Comparison of ENCODE assay signal across 27 cellular contexts in genomic region chr2:42939411-42940206, GRCh38.
DNase-seq lines count a peak whose midpoint lies in the region; ATAC-seq, FAIRE-seq and TF ChIP-seq lines count a peak whose summit lies in the region.
"Had no signal": no experiment of that assay in that cellular context is flagged by ENCODE, and none has a peak within 500 bp of the region (broad histone marks: within the 10 kb centered on the region; RNA-seq: fewer than 3 reads in every experiment).

No MANE protein-coding gene starts in this region.

- no peak for TF ChIP-seq RAD21 in HepG2 (CRISPR knock-in tag; IDR thresholded peaks at IDR 0.05)

- intact Hi-C loops in HepG2 (cut with micrococcal nuclease; ENCODE audit: unreplicated experiment) = no loop called here
- intact Hi-C loops in thyroid gland (cut with DNase I) = loop anchor here (5.0 to 10.0 kb wide), 2 partner anchors 75 to 102 kb away; no protein-coding TSS in a partner anchor

- in situ Hi-C loops in HepG2 (cut with HindIII; ENCODE audit: extremely low pct_ligation_motif_present, low pct_unique_long_range_greater_than_20kb) = no loop called here

- H3K36me3 Mint-ChIP-seq in chondrocyte (ENCODE audit: low read depth) = no peaks in the 10 kb centered on the region
- H3K36me3 Mint-ChIP-seq: activated CD4-positive, alpha-beta memory T cell treated with anti-CD3 and anti-CD28 coated beads for 36 hours; CD4-positive, CD25-positive, alpha-beta regulatory T cell; memory B cell; natural killer cell had no signal

- no peaks in the 10 kb centered on the region for H3K9me2 ChIP-seq in Karpas-422 (replicated peaks; ENCODE audit: insufficient read depth, low read length)

- H3K79me2 ChIP-seq in HepG2 (ENCODE audit: insufficient read depth, low read length) (no peaks in the 10 kb centered on the region), Karpas-422 (ENCODE audit: low read length) (no peaks in the 10 kb centered on the region)

- H3K9me3 Mint-ChIP-seq in chondrocyte (ENCODE audit: low read depth) = no peaks in the 10 kb centered on the region
- H3K9me3 Mint-ChIP-seq: activated CD4-positive, alpha-beta memory T cell treated with anti-CD3 and anti-CD28 coated beads for 36 hours; IgD-negative memory B cell; memory B cell; natural killer cell had no signal

- H3K9ac ChIP-seq in HepG2 (ENCODE audit: insufficient read depth, low read depth, low read length) = no peak overlapping the region
- H3K9ac ChIP-seq in stomach smooth muscle (ENCODE audit: low read length in 2 of 2) = peak overlapping the region in 1 of 2 donors; percentile 4
- no peak overlapping the region for H3K9ac ChIP-seq in Karpas-422 (ENCODE audit: low read length)

- FAIRE-seq in HepG2 (lab: Jason Lieb, UNC) = no peak
- FAIRE-seq: pancreas had no signal

- peaks cover 25% of the 10 kb centered on the region for H3K4me1 Mint-ChIP-seq in chondrocyte (ENCODE audit: low read depth)
- H3K4me1 Mint-ChIP-seq: CD4-positive, CD25-positive, alpha-beta regulatory T cell had no signal

- DNase-seq in WERI-Rb-1 (no peak), chondrocyte (ENCODE audit: low spot score) (no peak), HepG2 (ENCODE audit: low spot score) (no peak), Karpas-422 (no peak), thyroid gland (no peak), A172 (ENCODE audit: low spot score) (no peak)
- DNase-seq: activated CD4-positive, alpha-beta memory T cell treated with anti-CD3 and anti-CD28 coated beads for 36 hours; activated CD4-positive, CD25-positive, alpha-beta regulatory T cell; activated gamma-delta T cell; caudate nucleus; CD4-positive, CD25-positive, alpha-beta regulatory T cell; dorsolateral prefrontal cortex; foreskin melanocyte; GDM1; islet precursor cell; natural killer cell; NCI-H1436 treated with DMSO at 0.1 percent for 48 hours; NCI-H2171; NCI-H526; pancreas; right lobe of liver; T-helper 9 cell had no signal

- H3K27me3 ChIP-seq in WERI-Rb-1 (ENCODE audit: insufficient read depth, low read depth, severe bottlenecking) (no peaks in the 10 kb centered on the region), HepG2 (ENCODE audit: control insufficient read depth in 1 of 2, insufficient read depth in 2 of 2, low read length in 2 of 2) (no peaks in the 10 kb centered on the region; a peak in 1 of 5 replicates), stomach smooth muscle (ENCODE audit: control insufficient read depth in 1 of 2, insufficient read depth in 2 of 2, low read length in 2 of 2) (no peaks in the 10 kb centered on the region), Karpas-422 (ENCODE audit: low read length) (no peaks in the 10 kb centered on the region), thyroid gland (no peaks in the 10 kb centered on the region)
- H3K27me3 ChIP-seq: dorsolateral prefrontal cortex, pancreas, right lobe of liver had no signal

- TF ChIP-seq EP300 in HepG2 (IDR thresholded peaks at IDR 0.05; ENCODE audit: low read depth in 2 of 2, low read length in 2 of 2) = no peak
- no peak for TF ChIP-seq EP300 in HepG2 (CRISPR knock-in tag; IDR thresholded peaks at IDR 0.05; ENCODE audit: borderline replicate concordance)

- CTCF ChIA-PET in HepG2 (lab: Yijun Ruan, JAX; ENCODE audit: low intra/inter-chr PET ratio, low total read pairs) = no interaction called here

- no peak for ATAC-seq in HepG2
- no peak for ATAC-seq in HG03521 (IDR thresholded peaks at IDR 0.05; ENCODE audit: unreplicated experiment)
- ATAC-seq: HCT116, natural killer cell had no signal

- no peak overlapping the region for H3K4me3 ChIP-seq in WERI-Rb-1 (ENCODE audit: low read depth, low read length)
- no peak overlapping the region for H3K4me3 ChIP-seq in HepG2 (replicated peaks in 1 of 3; ENCODE audit: insufficient read depth in 1 of 3, low read depth in 2 of 3, low read length in 3 of 3)
- no peak overlapping the region for H3K4me3 ChIP-seq in stomach smooth muscle (ENCODE audit: low read length in 2 of 2)
- H3K4me3 ChIP-seq in Karpas-422 (ENCODE audit: low read length) = no peak overlapping the region
- no peak overlapping the region for H3K4me3 ChIP-seq in thyroid gland (replicated peaks in 1 of 3)
- H3K4me3 ChIP-seq: dorsolateral prefrontal cortex, pancreas, right lobe of liver had no signal

- H3K36me3 ChIP-seq in WERI-Rb-1 (no peaks in the 10 kb centered on the region), HepG2 (replicated peaks in 1 of 2; ENCODE audit: control insufficient read depth in 1 of 2, insufficient read depth in 2 of 2, low read length in 2 of 2) (no peaks in the 10 kb centered on the region), stomach smooth muscle (ENCODE audit: control insufficient read depth in 2 of 2, insufficient read depth in 2 of 2, low read length in 2 of 2) (no peaks in the 10 kb centered on the region), Karpas-422 (ENCODE audit: insufficient read depth, low read length) (no peaks in the 10 kb centered on the region), thyroid gland (no peaks in the 10 kb centered on the region)
- H3K36me3 ChIP-seq: pancreas, right lobe of liver had no signal

- WGBS in HepG2 (ENCODE audit: low lambda C conversion rate) = 78% methylated on average over 11 of the region's 11 CpGs
- 85 to 86% methylated on average over 11 of the region's 11 CpGs for WGBS in thyroid gland, 2 donors

- no peak overlapping the region for H3K4me3 Mint-ChIP-seq in chondrocyte (ENCODE audit: unreplicated experiment)
- H3K4me3 Mint-ChIP-seq: activated CD4-positive, alpha-beta memory T cell treated with anti-CD3 and anti-CD28 coated beads for 36 hours; CD4-positive, CD25-positive, alpha-beta regulatory T cell; IgD-negative memory B cell; memory B cell; natural killer cell had no signal

- H3K9me3 ChIP-seq in WERI-Rb-1 (ENCODE audit: severe bottlenecking) (no peaks in the 10 kb centered on the region), HepG2 (ENCODE audit: low read length) (no peaks in the 10 kb centered on the region), stomach smooth muscle (ENCODE audit: control insufficient read depth in 2 of 2, low read length in 2 of 2) (no peaks in the 10 kb centered on the region), Karpas-422 (ENCODE audit: low read length) (no peaks in the 10 kb centered on the region), thyroid gland (no peaks in the 10 kb centered on the region)
- H3K9me3 ChIP-seq: pancreas, right lobe of liver had no signal

- no peaks in the 10 kb centered on the region for H3K27me3 Mint-ChIP-seq in chondrocyte (ENCODE audit: low read depth)
- H3K27me3 Mint-ChIP-seq: activated CD4-positive, alpha-beta memory T cell treated with anti-CD3 and anti-CD28 coated beads for 36 hours; IgD-negative memory B cell; memory B cell had no signal

- H3K27ac ChIP-seq in WERI-Rb-1 (0 out of 2 replicates have a peak overlapping the region, but pooled peaks have one; percentile 19), HepG2 (ENCODE audit: extremely low read length, insufficient read depth, low read length) (peak overlapping the region; percentile 5), stomach smooth muscle (ENCODE audit: low read length) (peak overlapping the region; percentile 60), Karpas-422 (ENCODE audit: low read length) (no peak overlapping the region), thyroid gland (no peak overlapping the region)
- H3K27ac ChIP-seq: dorsolateral prefrontal cortex, right lobe of liver had no signal

- TF ChIP-seq POLR2A in HepG2 (IDR thresholded peaks at IDR 0.05; ENCODE audit: insufficient read depth in 1 of 2, low read depth in 2 of 2, low read length in 2 of 2) (no peak), thyroid gland (IDR thresholded peaks at IDR 0.05) (no peak)

- no TSS peak for BruUV-seq in HepG2 (replicated peaks; lab: Mats Ljungman, UMichigan)

- H3K4me2 ChIP-seq in HepG2 (ENCODE audit: low read depth, low read length) (no peak overlapping the region), Karpas-422 (ENCODE audit: low read depth, low read length, poor library complexity, severe bottlenecking) (no peak overlapping the region)

- no peak overlapping the region for H2AFZ ChIP-seq in HepG2 (ENCODE audit: low read length)
- H2AFZ ChIP-seq in Karpas-422 (ENCODE audit: low read length) = no peak overlapping the region

- H3K27ac Mint-ChIP-seq in chondrocyte (ENCODE audit: unreplicated experiment) = peak overlapping the region; percentile 1
- H3K27ac Mint-ChIP-seq: activated CD4-positive, alpha-beta memory T cell treated with anti-CD3 and anti-CD28 coated beads for 36 hours; CD4-positive, CD25-positive, alpha-beta regulatory T cell; IgD-negative memory B cell; memory B cell; natural killer cell had no signal

- no peak for TF ChIP-seq CTCF in WERI-Rb-1 (IDR thresholded peaks at IDR 0.05; ENCODE audit: low read depth, low read length)
- no peak for TF ChIP-seq CTCF in chondrocyte (IDR thresholded peaks at IDR 0.05)
- no peak for TF ChIP-seq CTCF in HepG2 (CRISPR knock-in tag; IDR thresholded peaks at IDR 0.05)
- no peak for TF ChIP-seq CTCF in thyroid gland (IDR thresholded peaks at IDR 0.05)

- POLR2A ChIA-PET in HepG2 (lab: Yijun Ruan, JAX) = interaction anchor here (1.3 to 7.3 kb wide), 2 partner anchors 10 to 11 kb away, joined by 3 to 169 read pairs; no protein-coding TSS in a partner anchor

- no peaks in the 10 kb centered on the region for H4K20me1 ChIP-seq in HepG2 (ENCODE audit: insufficient read depth, low read length)
- H4K20me1 ChIP-seq in Karpas-422 (ENCODE audit: insufficient read depth, low read depth, low read length) = no peaks in the 10 kb centered on the region

- H3K4me1 ChIP-seq in HepG2 (ENCODE audit: insufficient read depth, low read length) (peaks cover 93% of the 10 kb centered on the region), stomach smooth muscle (ENCODE audit: control insufficient read depth, insufficient read depth, low read length) (peaks cover 27% of the 10 kb centered on the region), Karpas-422 (ENCODE audit: low read length) (no peaks in the 10 kb centered on the region), thyroid gland (peaks cover 30 to 37% of the 10 kb centered on the region in 2 donors)
- H3K4me1 ChIP-seq: pancreas had no signal

TF ChIP-seq in HepG2, 621 proteins besides CTCF, POLR2A, EP300 and RAD21 (continues in another document):
- TF ChIP-seq HOXA3 (CRISPR knock-in tag; IDR thresholded peaks at IDR 0.05) (0 out of 2 replicates have a peak, but pooled peaks have one; percentile 28), IKZF5 (CRISPR knock-in tag; IDR thresholded peaks at IDR 0.05) (no peak), NFIC (IDR thresholded peaks at IDR 0.05; ENCODE audit: low read length) (no peak), ZFYVE20 (CRISPR knock-in tag; IDR thresholded peaks at IDR 0.05; ENCODE audit: borderline replicate concordance, low read depth) (no peak), ZNF235 (CRISPR knock-in tag; IDR thresholded peaks at IDR 0.05; ENCODE audit: borderline replicate concordance) (no peak), NCOR1 (IDR thresholded peaks at IDR 0.05; ENCODE audit: borderline replicate concordance, low read length) (0 out of 2 replicates have a peak, but pooled peaks have one; percentile 33)

Comparison
In these comparisons a context has a peak if more than half of its experiments do, and no peak if none do; other contexts are left out.
1. H3K27ac ChIP-seq: peak in WERI-Rb-1 (single experiment), HepG2 (single experiment) and stomach smooth muscle (single experiment); none in Karpas-422 (single experiment) and thyroid gland (0 of 3).